ENCODE assay signal across 6 cellular contexts in the genomic region with DNA sequence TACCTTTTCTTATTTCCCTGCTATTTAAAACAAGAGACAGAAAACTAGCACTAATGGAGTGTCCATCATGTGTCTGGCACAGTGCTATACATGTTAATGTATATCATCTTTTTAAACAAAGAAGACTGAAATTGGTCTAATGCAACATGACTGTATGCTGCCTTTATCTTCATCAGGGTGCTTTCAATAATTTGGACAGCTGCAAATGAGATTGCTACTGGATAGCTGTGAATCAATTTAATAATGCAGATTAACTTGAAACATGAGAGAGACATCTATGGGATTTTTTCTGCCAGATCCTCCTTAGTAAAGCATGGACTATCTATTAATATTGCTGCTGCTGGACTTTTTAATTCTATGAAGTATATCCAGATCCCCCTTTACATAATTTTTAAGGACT.
"Had no signal": no experiment of that assay in that cellular context is flagged by ENCODE, and none has a peak within 500 bp of the region (broad histone marks: within the 10 kb centered on the region; RNA-seq: fewer than 3 reads in every experiment).

No MANE protein-coding gene starts in this region.

- H3K27ac ChIP-seq: HL-60 had no signal

- H3K4me3 ChIP-seq: K562 had no signal

- ATAC-seq: HepG2, K562 had no signal

- DNase-seq: IMR-90, KBM-7, KG1 had no signal
